ENCODE assay signal across 8 cellular contexts in genomic region chr7:5822742-5823503, GRCh38. TPM values are rescaled to one million over a fixed set of nuclear protein-coding genes. Genes with fewer than 3 reads are reported as not detected.
DNase-seq lines count a peak whose midpoint lies in the region; ATAC-seq and TF ChIP-seq lines count a peak whose summit lies in the region.

No MANE protein-coding gene starts in this region.

- H3K9me3 ChIP-seq in PC-9 (ENCODE audit: insufficient read depth, low read depth) (no peaks in the 10 kb centered on the region), esophagus squamous epithelium (no peaks in the 10 kb centered on the region)

- BruUV-seq in PC-9 (replicated peaks; lab: Mats Ljungman, UMichigan): no TSS peak

- CTCF ChIA-PET in PC-9 (lab: Charles Lee): interaction anchor here (0.6 kb wide), 2 partner anchors 8 to 97 kb away, joined by 3 read pairs; no protein-coding TSS in a partner anchor

- DNase-seq in DMS79 treated with DMSO at 0.1 percent for 48 hours (lab: John Stamatoyannopoulos, UW) (peak; percentile 92), KBM-7 (peak; percentile 95), PC-9 (peak; percentile 91 to 98), esophagus squamous epithelium (lab: John Stamatoyannopoulos, UW) (peak; percentile 87), myocyte (ENCODE audit: low read depth) (peak; percentile 98)
- DNase-seq in activated T-cell treated with anti-CD3 and anti-CD28 coated beads, Interleukin-2, amount 50 U/mL, for 48 hours: peak; percentile 95 to 96
- peak; percentile 93 to 94 for DNase-seq in stimulated activated CD8-positive, alpha-beta memory T cell treated with anti-CD3 and anti-CD28 coated beads, Interleukin-7, amount 100 ng/mL, for 4 hours (ENCODE audit: low read depth in 2 of 2)

- in situ Hi-C loops in KBM-7 (cut with MboI; ENCODE audit: low pct_unique_long_range_greater_than_20kb, low sequenced_read_pairs): no loop called here

- H3K27me3 ChIP-seq in PC-9 (ENCODE audit: insufficient read depth, low read depth) (no peaks in the 10 kb centered on the region), esophagus squamous epithelium (no peaks in the 10 kb centered on the region)

- TF ChIP-seq CTCF in PC-9 (conservative IDR thresholded peaks at IDR 0.05) (no peak), esophagus squamous epithelium (IDR thresholded peaks at IDR 0.05) (peak in 4 of 6 experiments; percentile 27 to 44 (median 38))

- no peaks in the 10 kb centered on the region for H3K79me2 ChIP-seq in PC-9 (ENCODE audit: low read depth)

- H2AFZ ChIP-seq in PC-9: peak overlapping the region; percentile 96

- peak overlapping the region; percentile 78 for H3K27ac ChIP-seq in PC-9
- peak overlapping the region; percentile 86 to 92 (median 90) for H3K27ac ChIP-seq in esophagus squamous epithelium

- H3K4me3 ChIP-seq in PC-9 (peak overlapping the region; percentile 87), esophagus squamous epithelium (peak overlapping the region; percentile 66 to 84 (median 75))

- H3F3A ChIP-seq in PC-9 (ENCODE audit: insufficient read depth, low read depth): peaks cover 11% of the 10 kb centered on the region

- H3K36me3 ChIP-seq in PC-9 (ENCODE audit: low read depth) (no peaks in the 10 kb centered on the region), esophagus squamous epithelium (no peaks in the 10 kb centered on the region)

- TF ChIP-seq POLR2A in esophagus squamous epithelium (IDR thresholded peaks at IDR 0.05): peak in 1 of 4 donors; percentile 49

- H4K20me1 ChIP-seq in PC-9 (ENCODE audit: insufficient read depth): no peaks in the 10 kb centered on the region

- intact Hi-C loops in PC-9 (cut with micrococcal nuclease; ENCODE audit: unreplicated experiment) (no loop called here), esophagus squamous epithelium (cut with DNase I) (no loop called here)

- POLR2A ChIA-PET in PC-9 (lab: Charles Lee; ENCODE audit: unreplicated experiment): interaction anchor here (0.6 to 0.7 kb wide), 3 partner anchors 42 to 186 kb away, joined by 3 to 10 read pairs (median 8); partner anchors contain the start of genes AIMP2, PMS2 and RNF216

- peak; percentile 98 for ATAC-seq in GM21723 (IDR thresholded peaks at IDR 0.05; ENCODE audit: unreplicated experiment)

- no peaks in the 10 kb centered on the region for H3K9me2 ChIP-seq in PC-9 (ENCODE audit: insufficient read depth)

- H3K4me1 ChIP-seq in PC-9 (replicated peaks; ENCODE audit: insufficient read depth) (peaks cover 18% of the 10 kb centered on the region), esophagus squamous epithelium (peaks cover 8 to 20% (median 14%) of the 10 kb centered on the region in 3 donors)

- 0 to 1% methylated on average over 8 to 12 of the region's 39 CpGs for WGBS in esophagus squamous epithelium, 2 donors

- peak overlapping the region; percentile 100 for H3K4me2 ChIP-seq in PC-9

RNA-seq across cellular contexts. Expression of gene RNF216, which starts 41.5 kb away (rescaled TPM):
- total RNA-seq in PC-9 (2021) (38.0 and 39.9 TPM in 2 replicates), esophagus squamous epithelium (10 to 100 TPM; 17.4 to 32.0 (median 18.5) TPM), myocyte (50.3 and 55.3 TPM in 2 replicates)
- polyA plus RNA-seq in myocyte (2012): 39.7 TPM

RNA-seq across cellular contexts. Expression of gene OCM, which starts 57.7 kb away (rescaled TPM):
- total RNA-seq in PC-9 (2021) (0.83 TPM in 1 of 2 replicates, not detected in the other), esophagus squamous epithelium (not detected), myocyte (not detected in 2 replicates)
- not detected for polyA plus RNA-seq in myocyte (2012)

Comparison
In these comparisons a context has a peak if more than half of its experiments do, and no peak if none do; other contexts are left out.
1. Peak in every context shown above with its lines: DNase-seq, ATAC-seq, H3K4me3 ChIP-seq and H3K27ac ChIP-seq.